ENCODE assay signal across 17 cellular contexts in the genomic region with DNA sequence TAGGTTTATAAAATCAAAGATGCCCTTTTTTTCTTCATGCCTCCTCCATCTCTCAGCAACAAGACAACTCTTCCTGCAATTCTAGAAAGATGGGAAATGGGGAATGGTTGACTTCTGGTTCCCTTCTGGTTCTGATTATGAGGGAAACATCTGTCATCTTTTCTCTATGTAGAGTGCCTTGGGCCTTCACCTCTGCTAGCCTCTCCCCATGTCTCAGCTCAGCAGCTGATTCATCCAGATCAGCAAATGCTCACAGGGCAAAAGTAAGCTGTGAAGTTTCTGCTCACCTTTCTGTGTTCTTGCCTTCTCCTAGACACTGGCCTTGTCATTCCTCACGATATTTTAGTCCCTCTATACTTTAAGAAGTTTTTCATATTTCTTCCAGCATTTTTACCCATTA. TPM values are rescaled to one million over a fixed set of nuclear protein-coding genes. Genes with fewer than 3 reads are reported as not detected.
DNase-seq lines count a peak whose midpoint lies in the region; TF ChIP-seq lines count a peak whose summit lies in the region.
"Had no signal": no experiment of that assay in that cellular context is flagged by ENCODE, and none has a peak within 500 bp of the region (broad histone marks: within the 10 kb centered on the region; RNA-seq: fewer than 3 reads in every experiment).

No MANE protein-coding gene starts in this region.

- TF ChIP-seq CTCF in epithelial cell of esophagus (IDR thresholded peaks at IDR 0.05; ENCODE audit: insufficient read depth, low read depth, low read length, missing control alignments) (no peak), foreskin fibroblast (IDR thresholded peaks at IDR 0.05; ENCODE audit: low read depth, low read length) (no peak)

- DNase-seq in M059J (ENCODE audit: low read depth) (peak; percentile 18), epithelial cell of esophagus (ENCODE audit: low read depth) (peak; percentile 23), foreskin fibroblast (peak; percentile 39 to 83), NCI-H2227 treated with DMSO at 0.1 percent for 48 hours (lab: John Stamatoyannopoulos, UW) (no peak), NCI-H345 treated with DMSO at 0.1 percent for 48 hours (lab: John Stamatoyannopoulos, UW; ENCODE audit: unreplicated experiment) (no peak), H4 (ENCODE audit: low spot score) (no peak)
- no peak for DNase-seq in stimulated activated CD4-positive, alpha-beta T cell treated with anti-CD3 and anti-CD28 coated beads, Interleukin-1b, Interleukin-23, amount 100 ng/mL, for 48 hours
- DNase-seq: 8988T; ACHN; C1 segment of cervical spinal cord; CD4-positive, alpha-beta memory T cell; COR-L47; DMS153; DND-41; H9 had no signal

- H3K4me3 ChIP-seq in epithelial cell of esophagus (ENCODE audit: low read length) (no peak overlapping the region), foreskin fibroblast (ENCODE audit: low read depth in 1 of 2, low read length in 2 of 2) (no peak overlapping the region)
- H3K4me3 ChIP-seq: A549 had no signal

RNA-seq across cellular contexts. Expression of a gene that starts 17.8 kb away (rescaled TPM):
- total RNA-seq in M059J (2014; rRNA removed; shearing (Covaris generic)) = not detected in 2 replicates
- total RNA-seq in H4 (2014; rRNA removed; shearing (Covaris generic)) = not detected in 2 replicates
- total RNA-seq: CD4-positive, alpha-beta memory T cell; H1; H9 had no signal

RNA-seq across cellular contexts. Expression of a gene that starts 59.1 kb away (rescaled TPM):
- total RNA-seq in M059J (2014; rRNA removed; shearing (Covaris generic)) = not detected in 2 replicates
- total RNA-seq in H4 (2014; rRNA removed; shearing (Covaris generic)) = 0.08 TPM in 1 of 2 replicates, not detected in the other
- total RNA-seq: CD4-positive, alpha-beta memory T cell had no signal

Comparison
In these comparisons a context has a peak if more than half of its experiments do, and no peak if none do; other contexts are left out.
1. DNase-seq: peak in M059J (single experiment), epithelial cell of esophagus (single experiment) and foreskin fibroblast (2 of 2); none in NCI-H2227 treated with DMSO at 0.1 percent for 48 hours (single experiment), NCI-H345 treated with DMSO at 0.1 percent for 48 hours (single experiment), H4 (single experiment) and stimulated activated CD4-positive, alpha-beta T cell treated with anti-CD3 and anti-CD28 coated beads, Interleukin-1b, Interleukin-23, amount 100 ng/mL, for 48 hours (single experiment).